Comparison of ENCODE assay signal across 8 cellular contexts in genomic region chr1:155859234-155859829, GRCh38. TPM values are rescaled to one million over a fixed set of nuclear protein-coding genes. Genes with fewer than 3 reads are reported as not detected.
DNase-seq lines count a peak whose midpoint lies in the region; ATAC-seq and TF ChIP-seq lines count a peak whose summit lies in the region.

TSS of gene SYT11 (plus strand) at chr1:155859567. CDS start at chr1:155859762, 195 bp downstream.

- ATAC-seq in naive B cell (ENCODE audit: low read depth in 2 of 2) = peak; percentile 79 to 83
- ATAC-seq in stimulated activated effector memory CD8-positive, alpha-beta T cell treated with anti-CD3 and anti-CD28 coated beads, Interleukin-12 subunit alpha, Interleukin-12 subunit beta, amount 100 ng/mL, for 72 hours = peak; percentile 82

- peak; percentile 96 for DNase-seq in EH (ENCODE audit: low read depth)
- DNase-seq in H7 = peak; percentile 95
- peak; percentile 93 for DNase-seq in MG63
- DNase-seq in SHP77 (lab: John Stamatoyannopoulos, UW) = peak; percentile 100
- DNase-seq in activated T-helper 9 cell treated with anti-CD3 and anti-CD28 coated beads, Interleukin-2, amount 50 U/mL, for 16 hours (ENCODE audit: low read depth) = peak; percentile 89
- peak; percentile 95 for DNase-seq in fibroblast of lung (ENCODE audit: low read depth in 2 of 2)
- peak; percentile 86 for DNase-seq in naive B cell
- DNase-seq in stimulated activated effector memory CD8-positive, alpha-beta T cell treated with anti-CD3 and anti-CD28 coated beads, Interleukin-12 subunit alpha, Interleukin-12 subunit beta, amount 100 ng/mL, for 72 hours (ENCODE audit: low spot score in 2 of 2) = peak; percentile 85 to 96

- H3K27me3 ChIP-seq in H7 (ENCODE audit: control insufficient read depth, insufficient read depth, low read length) (no peaks in the 10 kb centered on the region), MG63 (no peaks in the 10 kb centered on the region), fibroblast of lung (ENCODE audit: control insufficient read depth, insufficient read depth, low read length) (no peaks in the 10 kb centered on the region)

- peaks cover 22% of the 10 kb centered on the region for H3K79me2 ChIP-seq in fibroblast of lung (ENCODE audit: control insufficient read depth, insufficient read depth, low read length)

- H3K9me3 Mint-ChIP-seq in naive B cell = no peaks in the 10 kb centered on the region
- no peaks in the 10 kb centered on the region for H3K9me3 Mint-ChIP-seq in stimulated activated effector memory CD8-positive, alpha-beta T cell treated with anti-CD3 and anti-CD28 coated beads, Interleukin-12 subunit alpha, Interleukin-12 subunit beta, amount 100 ng/mL, for 72 hours

- peaks cover 7 to 11% (median 9%) of the 10 kb centered on the region in 3 donors for H3K27me3 Mint-ChIP-seq in naive B cell

- H3K9me3 ChIP-seq in MG63 = no peaks in the 10 kb centered on the region
- no peaks in the 10 kb centered on the region for H3K9me3 ChIP-seq in fibroblast of lung (ENCODE audit: control insufficient read depth, insufficient read depth, low read depth, low read length)

- H3K4me1 ChIP-seq in fibroblast of lung (ENCODE audit: control insufficient read depth, extremely low read depth, insufficient read depth, low read length) = peaks cover 2% of the 10 kb centered on the region

- H3K36me3 Mint-ChIP-seq in naive B cell = no peaks in the 10 kb centered on the region
- peaks cover 60% of the 10 kb centered on the region for H3K36me3 Mint-ChIP-seq in stimulated activated effector memory CD8-positive, alpha-beta T cell treated with anti-CD3 and anti-CD28 coated beads, Interleukin-12 subunit alpha, Interleukin-12 subunit beta, amount 100 ng/mL, for 72 hours

- H3K4me3 Mint-ChIP-seq in naive B cell = peak within 1 kb of the TSS; percentile 85 to 99 (median 94)
- H3K4me3 Mint-ChIP-seq in stimulated activated effector memory CD8-positive, alpha-beta T cell treated with anti-CD3 and anti-CD28 coated beads, Interleukin-12 subunit alpha, Interleukin-12 subunit beta, amount 100 ng/mL, for 72 hours = peak within 1 kb of the TSS; percentile 100

- no peaks in the 10 kb centered on the region for H4K20me1 ChIP-seq in fibroblast of lung (ENCODE audit: control insufficient read depth, extremely low read depth, insufficient read depth, low read length)

- H3K4me2 ChIP-seq in fibroblast of lung (ENCODE audit: extremely low read depth, insufficient read depth, low read length) = peak within 1 kb of the TSS; percentile 77

- no peak for TF ChIP-seq CTCF in fibroblast of lung (conservative IDR thresholded peaks at IDR 0.05 in 1 of 2, IDR thresholded peaks at IDR 0.05 in 1 of 2; ENCODE audit: low read depth in 1 of 2, low read length in 2 of 2)

- H3K4me3 ChIP-seq in H7 (ENCODE audit: insufficient read depth, low read depth, low read length) (peak within 1 kb of the TSS; percentile 60), MG63 (peak within 1 kb of the TSS; percentile 52), fibroblast of lung (replicated peaks in 1 of 4; ENCODE audit: control extremely low read depth in 1 of 4, insufficient read depth in 1 of 4, low read depth in 3 of 4, low read length in 4 of 4) (peak within 1 kb of the TSS; percentile 69 to 90 (median 72))

- peak within 1 kb of the TSS; percentile 73 for H3K9ac ChIP-seq in fibroblast of lung (ENCODE audit: insufficient read depth, low read length)

- peaks cover 17 to 39% (median 29%) of the 10 kb centered on the region in 3 donors for H3K4me1 Mint-ChIP-seq in naive B cell
- peaks cover 57% of the 10 kb centered on the region for H3K4me1 Mint-ChIP-seq in stimulated activated effector memory CD8-positive, alpha-beta T cell treated with anti-CD3 and anti-CD28 coated beads, Interleukin-12 subunit alpha, Interleukin-12 subunit beta, amount 100 ng/mL, for 72 hours

- peak within 1 kb of the TSS; percentile 94 for H3K27ac ChIP-seq in fibroblast of lung (ENCODE audit: insufficient read depth, low read length)

- H3K36me3 ChIP-seq in H7 (replicated peaks; ENCODE audit: control insufficient read depth, insufficient read depth, low read length) = peaks cover 3% of the 10 kb centered on the region; the same call in 1 of the 2 replicates
- H3K36me3 ChIP-seq in MG63 = peaks cover 28% of the 10 kb centered on the region
- peaks cover 2% of the 10 kb centered on the region for H3K36me3 ChIP-seq in fibroblast of lung (ENCODE audit: control insufficient read depth, insufficient read depth, low read length)

- peak within 1 kb of the TSS; percentile 64 for H2AFZ ChIP-seq in fibroblast of lung (ENCODE audit: low read length)

- H3K27ac Mint-ChIP-seq in naive B cell = peak within 1 kb of the TSS; percentile 84 to 96 (median 90)
- peak within 1 kb of the TSS; percentile 98 for H3K27ac Mint-ChIP-seq in stimulated activated effector memory CD8-positive, alpha-beta T cell treated with anti-CD3 and anti-CD28 coated beads, Interleukin-12 subunit alpha, Interleukin-12 subunit beta, amount 100 ng/mL, for 72 hours

RNA-seq across cellular contexts. Expression of gene SYT11, which starts in this region (rescaled TPM):
- total RNA-seq in H7 (2014; rRNA removed; shearing (Covaris generic)) = 9.6 and 11.0 TPM in 2 replicates
- total RNA-seq in MG63 (2014; rRNA removed; shearing (Covaris generic); ENCODE audit: low replicate concordance) = 47.9 and 48.6 TPM in 2 replicates
- total RNA-seq in fibroblast of lung = 30.3 and 71.3 TPM in 2 replicates
- polyA plus RNA-seq in fibroblast of lung = 36.8 and 53.7 TPM in 2 replicates
- polyA plus RNA-seq in fibroblast of lung (2012) = 26.3 and 36.3 TPM in 2 replicates
- 43.6 and 62.1 TPM in 2 replicates for polyA minus RNA-seq in fibroblast of lung (ENCODE audit: low replicate concordance)
- 10 to 100 TPM in 1 of 6 donors, 1 to 10 TPM in 5; 1.4 to 10.9 (median 2.5) TPM for polyA plus RNA-seq in naive B cell (ENCODE audit: low read depth in 6 of 6)

Comparison
In these comparisons a context has a peak if more than half of its experiments do, and no peak if none do; other contexts are left out.
1. Peak in every context shown above with its lines: DNase-seq, ATAC-seq, H3K4me3 ChIP-seq and H3K27ac ChIP-seq.